In the genomic region with DNA sequence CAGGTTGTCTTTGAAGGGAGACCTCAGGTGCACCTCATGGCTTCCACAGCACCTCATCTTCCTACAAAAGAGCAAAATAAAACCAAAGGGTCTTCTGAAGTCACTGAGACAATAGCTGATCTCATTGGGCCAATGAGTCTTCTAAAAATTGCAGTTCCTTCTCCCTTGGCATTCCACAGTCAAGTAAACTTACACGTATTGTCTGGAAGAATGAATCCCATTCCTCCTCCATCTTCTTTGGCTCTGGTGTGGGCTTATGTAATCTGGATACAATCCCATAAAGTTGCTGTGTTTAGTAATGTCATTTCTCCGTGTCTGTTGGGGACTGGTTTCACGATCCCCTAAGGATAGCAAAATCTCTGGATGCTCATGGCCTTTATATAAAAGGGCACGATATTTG, we compare ENCODE assay signal across 18 cellular contexts.
A peak's percentile ranks its signal among the peaks of the same experiment; 100 is the strongest.
DNase-seq lines count a peak whose midpoint lies in the region; ATAC-seq, FAIRE-seq and TF ChIP-seq lines count a peak whose summit lies in the region.
"Had no signal": no experiment of that assay in that cellular context is flagged by ENCODE, and none has a peak within 500 bp of the region (broad histone marks: within the 10 kb centered on the region; RNA-seq: fewer than 3 reads in every experiment).

No MANE protein-coding gene starts in this region.

- H3K4me1 Mint-ChIP-seq in naive B cell: peaks cover 62 to 88% (median 76%) of the 10 kb centered on the region in 3 donors
- H3K4me1 Mint-ChIP-seq in activated T-cell treated with anti-CD3 and anti-CD28 coated beads, Interleukin-2, amount 50 U/mL, for 4 hours (ENCODE audit: low read depth): no peaks in the 10 kb centered on the region
- H3K4me1 Mint-ChIP-seq in activated T-helper 1 cell treated with anti-CD3 and anti-CD28 coated beads, Interleukin-12 subunit alpha, Interleukin-12 subunit beta, Interleukin-2, Interleukin-4 antibody, amounts not matched to agents 30 ng/mL and 10 ng/mL and 1 ng/mL, durations not matched to agents 14 hours and 24 hours and 36 hours (ENCODE audit: low read depth): no peaks in the 10 kb centered on the region

- H3K27me3 ChIP-seq in HL-60 (ENCODE audit: insufficient read depth, poor library complexity, severe bottlenecking): no peaks in the 10 kb centered on the region
- H3K27me3 ChIP-seq in bronchial epithelial cell (ENCODE audit: control insufficient read depth, insufficient read depth, low read length): no peaks in the 10 kb centered on the region
- H3K27me3 ChIP-seq: BLaER1 had no signal

- DNase-seq in HL-60 (ENCODE audit: low read depth in 1 of 2, low spot score in 1 of 2) (no peak), bronchial epithelial cell (ENCODE audit: low read depth) (no peak), naive B cell (no peak), COLO829 (ENCODE audit: low spot score) (no peak)
- no peak for DNase-seq in activated T-cell treated with anti-CD3 and anti-CD28 coated beads, Interleukin-2, amount 50 U/mL, for 4 hours
- DNase-seq in activated T-helper 1 cell treated with anti-CD3 and anti-CD28 coated beads, Interleukin-12 subunit alpha, Interleukin-12 subunit beta, Interleukin-2, Interleukin-4 antibody, amounts not matched to agents 30 ng/mL and 10 ng/mL and 1 ng/mL, durations not matched to agents 14 hours and 24 hours and 36 hours (ENCODE audit: low spot score): no peak
- DNase-seq: ACHN; AML-193; Calu3; CD4-positive, alpha-beta memory T cell; DMS79 treated with DMSO at 0.1 percent for 48 hours; GF-D8 had no signal

- H3K36me3 ChIP-seq in bronchial epithelial cell (ENCODE audit: control insufficient read depth, insufficient read depth, low read length): peaks cover 2% of the 10 kb centered on the region

- H3K4me3 ChIP-seq in HL-60 (replicated peaks; ENCODE audit: insufficient read depth, low read length) (no peak overlapping the region), bronchial epithelial cell (ENCODE audit: low read depth, low read length) (no peak overlapping the region)
- H3K4me3 ChIP-seq: BLaER1, HAP-1 had no signal

- peak overlapping the region in 5 of 6 donors; percentile 24 to 95 (median 81) for H3K27ac Mint-ChIP-seq in naive B cell
- H3K27ac Mint-ChIP-seq in activated T-helper 1 cell treated with anti-CD3 and anti-CD28 coated beads, Interleukin-12 subunit alpha, Interleukin-12 subunit beta, Interleukin-2, Interleukin-4 antibody, amounts not matched to agents 30 ng/mL and 10 ng/mL and 1 ng/mL, durations not matched to agents 14 hours and 24 hours and 36 hours: no peak overlapping the region
- H3K27ac Mint-ChIP-seq: CD4-positive, alpha-beta memory T cell had no signal

- TF ChIP-seq CTCF in HL-60 (IDR thresholded peaks at IDR 0.05; ENCODE audit: insufficient read depth, low read length) (no peak), bronchial epithelial cell (IDR thresholded peaks at IDR 0.05; ENCODE audit: insufficient read depth, low read length, severe bottlenecking) (no peak)

- peak overlapping the region; percentile 93 for H3K27ac ChIP-seq in HL-60 (replicated peaks)
- H3K27ac ChIP-seq: BLaER1, KMS-11 had no signal

- H3K9me3 Mint-ChIP-seq in naive B cell: peaks cover 0 to 2% (median 0%) of the 10 kb centered on the region in 7 donors
- peaks cover 4% of the 10 kb centered on the region for H3K9me3 Mint-ChIP-seq in activated T-cell treated with anti-CD3 and anti-CD28 coated beads, Interleukin-2, amount 50 U/mL, for 4 hours
- H3K9me3 Mint-ChIP-seq in activated T-helper 1 cell treated with anti-CD3 and anti-CD28 coated beads, Interleukin-12 subunit alpha, Interleukin-12 subunit beta, Interleukin-2, Interleukin-4 antibody, amounts not matched to agents 30 ng/mL and 10 ng/mL and 1 ng/mL, durations not matched to agents 14 hours and 24 hours and 36 hours: no peaks in the 10 kb centered on the region

- H3K4me3 Mint-ChIP-seq in naive B cell: peak overlapping the region in 5 of 8 donors; percentile 22 to 64 (median 45)
- no peak overlapping the region for H3K4me3 Mint-ChIP-seq in activated T-cell treated with anti-CD3 and anti-CD28 coated beads, Interleukin-2, amount 50 U/mL, for 4 hours
- no peak overlapping the region for H3K4me3 Mint-ChIP-seq in activated T-helper 1 cell treated with anti-CD3 and anti-CD28 coated beads, Interleukin-12 subunit alpha, Interleukin-12 subunit beta, Interleukin-2, Interleukin-4 antibody, amounts not matched to agents 30 ng/mL and 10 ng/mL and 1 ng/mL, durations not matched to agents 14 hours and 24 hours and 36 hours
- H3K4me3 Mint-ChIP-seq: CD14-positive monocyte; CD4-positive, alpha-beta memory T cell had no signal

- intact Hi-C loops in activated T-helper 1 cell treated with anti-CD3 and anti-CD28 coated beads, Interleukin-12 subunit alpha, Interleukin-12 subunit beta, Interleukin-2, Interleukin-4 antibody, amounts not matched to agents 30 ng/mL and 10 ng/mL and 1 ng/mL, durations not matched to agents 14 hours and 24 hours and 36 hours (cut with micrococcal nuclease): no loop called here

- ATAC-seq in naive B cell (ENCODE audit: low read depth in 2 of 2) (no peak), GM21367 (IDR thresholded peaks at IDR 0.05; ENCODE audit: unreplicated experiment) (no peak)
- no peak for ATAC-seq in activated T-cell treated with anti-CD3 and anti-CD28 coated beads, Interleukin-2, amount 50 U/mL, for 4 hours

- peak; percentile 7 for FAIRE-seq in bronchial epithelial cell (lab: Jason Lieb, UNC)
- FAIRE-seq: A204.1 had no signal

- peaks cover 7 to 11% of the 10 kb centered on the region in 2 donors for H3K36me3 Mint-ChIP-seq in naive B cell
- peaks cover 47% of the 10 kb centered on the region for H3K36me3 Mint-ChIP-seq in activated T-cell treated with anti-CD3 and anti-CD28 coated beads, Interleukin-2, amount 50 U/mL, for 4 hours (ENCODE audit: insufficient read depth)
- peaks cover 12% of the 10 kb centered on the region for H3K36me3 Mint-ChIP-seq in activated T-helper 1 cell treated with anti-CD3 and anti-CD28 coated beads, Interleukin-12 subunit alpha, Interleukin-12 subunit beta, Interleukin-2, Interleukin-4 antibody, amounts not matched to agents 30 ng/mL and 10 ng/mL and 1 ng/mL, durations not matched to agents 14 hours and 24 hours and 36 hours (ENCODE audit: low read depth)

- no peaks in the 10 kb centered on the region for H3K27me3 Mint-ChIP-seq in naive B cell
- H3K27me3 Mint-ChIP-seq in activated T-cell treated with anti-CD3 and anti-CD28 coated beads, Interleukin-2, amount 50 U/mL, for 4 hours (ENCODE audit: low read depth): no peaks in the 10 kb centered on the region
- H3K27me3 Mint-ChIP-seq in activated T-helper 1 cell treated with anti-CD3 and anti-CD28 coated beads, Interleukin-12 subunit alpha, Interleukin-12 subunit beta, Interleukin-2, Interleukin-4 antibody, amounts not matched to agents 30 ng/mL and 10 ng/mL and 1 ng/mL, durations not matched to agents 14 hours and 24 hours and 36 hours (ENCODE audit: insufficient read depth): no peaks in the 10 kb centered on the region
- H3K27me3 Mint-ChIP-seq: CD4-positive, alpha-beta memory T cell had no signal

Comparison
In these comparisons a context has a peak if more than half of its experiments do, and no peak if none do; other contexts are left out.
1. H3K4me3 Mint-ChIP-seq: peak in naive B cell (5 of 8); none in activated T-cell treated with anti-CD3 and anti-CD28 coated beads, Interleukin-2, amount 50 U/mL, for 4 hours (single experiment) and activated T-helper 1 cell treated with anti-CD3 and anti-CD28 coated beads, Interleukin-12 subunit alpha, Interleukin-12 subunit beta, Interleukin-2, Interleukin-4 antibody, amounts not matched to agents 30 ng/mL and 10 ng/mL and 1 ng/mL, durations not matched to agents 14 hours and 24 hours and 36 hours (single experiment).